ENCODE assay signal across 30 cellular contexts in genomic region chr2:132845339-132845738, GRCh38.
"Had no signal": no experiment of that assay in that cellular context is flagged by ENCODE, and none has a peak within 500 bp of the region (broad histone marks: within the 10 kb centered on the region; RNA-seq: fewer than 3 reads in every experiment).

No MANE protein-coding gene starts in this region.

- H3K4me1 ChIP-seq: neural progenitor cell, parathyroid adenoma, psoas muscle, spleen, suprapubic skin, testis, tibial artery, transverse colon, upper lobe of right lung, uterus had no signal

- H3K27ac ChIP-seq: neural progenitor cell, ovary, parathyroid adenoma, psoas muscle, skin epidermis, spleen, suprapubic skin, testis, tibial artery, transverse colon, upper lobe of right lung, uterus had no signal

- H3K36me3 ChIP-seq: neural progenitor cell, ovary, spleen, suprapubic skin, tibial artery, transverse colon, upper lobe of right lung, uterus had no signal

- DNase-seq: naive thymus-derived CD8-positive, alpha-beta T cell; nephron progenitor cell; occipital lobe; ovary; posterior cingulate gyrus; psoas muscle; right cardiac atrium; spleen; stimulated activated CD4-positive, alpha-beta T cell treated with anti-CD3 and anti-CD28 coated beads, Interleukin-12 subunit alpha, Interleukin-12 subunit beta, amount 100 ng/mL, for 4 hours; stimulated activated CD4-positive, alpha-beta T cell treated with anti-CD3 and anti-CD28 coated beads, Interleukin-1b, Interleukin-23, amount 100 ng/mL, for 48 hours; stimulated activated CD4-positive, alpha-beta T cell treated with anti-CD3 and anti-CD28 coated beads, Interleukin-4, amount 100 ng/mL, for 1 hour; stimulated activated CD4-positive, alpha-beta T cell treated with anti-CD3 and anti-CD28 coated beads, Interleukin-4, amount 100 ng/mL, for 4 hours; stimulated activated CD8-positive, alpha-beta memory T cell treated with anti-CD3 and anti-CD28 coated beads, Interleukin-4, amount 100 ng/mL, for 48 hours; stimulated activated naive CD4-positive, alpha-beta T cell; stimulated activated naive CD8-positive, alpha-beta T cell treated with anti-CD3 and anti-CD28 coated beads, Interleukin-15, amount 100 ng/mL, for 72 hours; stimulated activated naive CD8-positive, alpha-beta T cell treated with anti-CD3 and anti-CD28 coated beads, Interleukin-15, Interleukin-2, amounts not matched to agents 100 U/mL and 50 U/mL, for 24 hours; substantia nigra; testis; tibial artery; transverse colon; upper lobe of right lung; uterus had no signal

- H3K4me3 ChIP-seq: neural progenitor cell, ovary, psoas muscle, skin epidermis, smooth muscle cell, spleen, suprapubic skin, testis, tibial artery, transverse colon, upper lobe of right lung, uterus had no signal

- H3K79me2 ChIP-seq: parathyroid adenoma had no signal

- H2AFZ ChIP-seq: neural progenitor cell, parathyroid adenoma had no signal

- H3K4me2 ChIP-seq: neural progenitor cell, smooth muscle cell had no signal

- H3K9me3 ChIP-seq: ovary, psoas muscle, spleen, suprapubic skin, testis, tibial artery, transverse colon, upper lobe of right lung, uterus had no signal

- H3K27me3 ChIP-seq: neural progenitor cell, ovary, spleen, suprapubic skin, testis, tibial artery, transverse colon, upper lobe of right lung, uterus had no signal

- ATAC-seq: naive thymus-derived CD8-positive, alpha-beta T cell; natural killer cell treated with Interleukin-12 subunit alpha and Interleukin-12 subunit beta and Interleukin-15 and Interleukin-18, amount 100 ng/mL, for 72 hours; psoas muscle; right cardiac atrium; sciatic nerve; stimulated activated memory B cell treated with anti-CD40 and anti-IgM and Interleukin-4, amounts not matched to agents 10 μg/mL and 1 μg/mL and 100 μg/mL, for 72 hours; stimulated activated naive CD8-positive, alpha-beta T cell treated with anti-CD3 and anti-CD28 coated beads, Interleukin-15, amount 100 ng/mL, for 72 hours; stimulated activated naive CD8-positive, alpha-beta T cell treated with anti-CD3 and anti-CD28 coated beads, Interleukin-15, Interleukin-2, amounts not matched to agents 100 U/mL and 50 U/mL, for 24 hours; upper lobe of right lung had no signal

- H3K9ac ChIP-seq: neural progenitor cell, parathyroid adenoma had no signal
